1 cellular context compared by ENCODE assay signal in the genomic region with DNA sequence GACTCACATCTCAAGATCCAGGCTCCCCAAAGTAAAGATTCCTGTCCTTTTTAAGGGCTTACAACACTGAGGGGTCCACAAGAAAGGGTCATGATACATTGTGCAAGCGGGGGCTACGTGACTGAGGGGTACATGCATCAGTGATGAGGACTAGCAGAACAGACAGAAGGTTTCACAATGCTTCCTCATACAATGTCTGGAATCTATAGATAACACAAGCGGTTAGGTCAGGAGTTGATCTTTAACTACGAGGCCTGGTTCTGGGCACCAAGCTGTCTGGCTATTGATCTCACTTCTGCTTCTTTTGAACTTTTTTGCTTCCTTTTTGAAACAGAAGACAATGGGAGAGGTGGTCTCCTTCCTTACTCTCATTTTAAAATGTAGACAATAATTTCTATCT.
TF ChIP-seq lines count a peak whose summit lies in the region.

No MANE protein-coding gene starts in this region.

TF ChIP-seq in HepG2, 621 proteins besides CTCF, POLR2A, EP300 and RAD21 (continued from another document and continues in another):
- TF ChIP-seq SMAD9 (CRISPR knock-in tag; IDR thresholded peaks at IDR 0.05) (no peak), ZNF577 (CRISPR knock-in tag; IDR thresholded peaks at IDR 0.05; ENCODE audit: borderline replicate concordance, low read depth) (no peak), MED1 (CRISPR knock-in tag; IDR thresholded peaks at IDR 0.05) (peak; percentile 65), ZNF274 (CRISPR knock-in tag; IDR thresholded peaks at IDR 0.05) (no peak), SETDB1 (CRISPR knock-in tag; IDR thresholded peaks at IDR 0.05; ENCODE audit: borderline replicate concordance) (no peak), ZNF766 (CRISPR knock-in tag; IDR thresholded peaks at IDR 0.05; ENCODE audit: borderline replicate concordance) (no peak), EEA1 (CRISPR knock-in tag; IDR thresholded peaks at IDR 0.05; ENCODE audit: borderline replicate concordance) (no peak), ISX (CRISPR knock-in tag; conservative IDR thresholded peaks at IDR 0.05) (no peak), ZNF326 (CRISPR knock-in tag; IDR thresholded peaks at IDR 0.05; ENCODE audit: borderline replicate concordance) (no peak), RFX5 (IDR thresholded peaks at IDR 0.05; ENCODE audit: low read depth, low read length) (no peak), ZNF883 (CRISPR knock-in tag; IDR thresholded peaks at IDR 0.05; ENCODE audit: not compliant biosample characterization) (no peak), GTF2F1 (IDR thresholded peaks at IDR 0.05; ENCODE audit: low read length) (no peak), NFE2L2 (IDR thresholded peaks at IDR 0.05; ENCODE audit: low read length) (no peak), ZSCAN20 (CRISPR knock-in tag; IDR thresholded peaks at IDR 0.05; ENCODE audit: borderline replicate concordance) (no peak), NR1H2 (CRISPR knock-in tag; IDR thresholded peaks at IDR 0.05; ENCODE audit: borderline replicate concordance, low read depth) (no peak), FIP1L1 (IDR thresholded peaks at IDR 0.05; ENCODE audit: borderline replicate concordance, insufficient read depth, low read depth, low read length) (no peak), ATAD3A (CRISPR knock-in tag; IDR thresholded peaks at IDR 0.05) (no peak), SIN3A (IDR thresholded peaks at IDR 0.05; ENCODE audit: borderline replicate concordance, low read depth, low read length) (no peak), SMARCE1 (IDR thresholded peaks at IDR 0.05; ENCODE audit: borderline replicate concordance) (no peak), ZNF30 (CRISPR knock-in tag; IDR thresholded peaks at IDR 0.05) (no peak), HDAC1 (CRISPR knock-in tag; IDR thresholded peaks at IDR 0.05) (no peak), SAFB2 (CRISPR knock-in tag; IDR thresholded peaks at IDR 0.05; ENCODE audit: borderline replicate concordance, low read depth) (no peak), DNMT1 (CRISPR knock-in tag; IDR thresholded peaks at IDR 0.05) (no peak), CREM (IDR thresholded peaks at IDR 0.05) (0 out of 2 replicates have a peak, but pooled peaks have one; percentile 10), CREM (CRISPR knock-in tag; IDR thresholded peaks at IDR 0.05) (no peak), SOX13 (IDR thresholded peaks at IDR 0.05) (no peak), SOX13 (CRISPR knock-in tag; conservative IDR thresholded peaks at IDR 0.05 in 1 of 2, IDR thresholded peaks at IDR 0.05 in 1 of 2) (peak in 1 of 2 experiments; percentile 49; a peak in 1 of 4 replicates), ZNF124 (CRISPR knock-in tag; IDR thresholded peaks at IDR 0.05) (no peak), AKAP8 (CRISPR knock-in tag; IDR thresholded peaks at IDR 0.05) (no peak), ZNF180 (CRISPR knock-in tag; IDR thresholded peaks at IDR 0.05; ENCODE audit: borderline replicate concordance, low read depth) (no peak), ZNF564 (CRISPR knock-in tag; IDR thresholded peaks at IDR 0.05) (no peak), ZNF143 (CRISPR knock-in tag; IDR thresholded peaks at IDR 0.05) (no peak), SCMH1 (CRISPR knock-in tag; IDR thresholded peaks at IDR 0.05; ENCODE audit: borderline replicate concordance) (no peak), FOXO1 (CRISPR knock-in tag; IDR thresholded peaks at IDR 0.05) (no peak)
- TF ChIP-seq, protein P1, sequence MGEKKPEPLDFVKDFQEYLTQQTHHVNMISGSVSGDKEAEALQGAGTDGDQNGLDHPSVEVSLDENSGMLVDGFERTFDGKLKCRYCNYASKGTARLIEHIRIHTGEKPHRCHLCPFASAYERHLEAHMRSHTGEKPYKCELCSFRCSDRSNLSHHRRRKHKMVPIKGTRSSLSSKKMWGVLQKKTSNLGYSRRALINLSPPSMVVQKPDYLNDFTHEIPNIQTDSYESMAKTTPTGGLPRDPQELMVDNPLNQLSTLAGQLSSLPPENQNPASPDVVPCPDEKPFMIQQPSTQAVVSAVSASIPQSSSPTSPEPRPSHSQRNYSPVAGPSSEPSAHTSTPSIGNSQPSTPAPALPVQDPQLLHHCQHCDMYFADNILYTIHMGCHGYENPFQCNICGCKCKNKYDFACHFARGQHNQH (CRISPR knock-in tag; IDR thresholded peaks at IDR 0.05): no peak
- TF ChIP-seq, protein P2, sequence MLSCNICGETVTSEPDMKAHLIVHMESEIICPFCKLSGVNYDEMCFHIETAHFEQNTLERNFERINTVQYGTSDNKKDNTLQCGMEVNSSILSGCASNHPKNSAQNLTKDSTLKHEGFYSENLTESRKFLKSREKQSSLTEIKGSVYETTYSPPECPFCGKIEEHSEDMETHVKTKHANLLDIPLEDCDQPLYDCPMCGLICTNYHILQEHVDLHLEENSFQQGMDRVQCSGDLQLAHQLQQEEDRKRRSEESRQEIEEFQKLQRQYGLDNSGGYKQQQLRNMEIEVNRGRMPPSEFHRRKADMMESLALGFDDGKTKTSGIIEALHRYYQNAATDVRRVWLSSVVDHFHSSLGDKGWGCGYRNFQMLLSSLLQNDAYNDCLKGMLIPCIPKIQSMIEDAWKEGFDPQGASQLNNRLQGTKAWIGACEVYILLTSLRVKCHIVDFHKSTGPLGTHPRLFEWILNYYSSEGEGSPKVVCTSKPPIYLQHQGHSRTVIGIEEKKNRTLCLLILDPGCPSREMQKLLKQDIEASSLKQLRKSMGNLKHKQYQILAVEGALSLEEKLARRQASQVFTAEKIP (CRISPR knock-in tag; IDR thresholded peaks at IDR 0.05; ENCODE audit: borderline replicate concordance): no peak
- TF ChIP-seq, protein P3, sequence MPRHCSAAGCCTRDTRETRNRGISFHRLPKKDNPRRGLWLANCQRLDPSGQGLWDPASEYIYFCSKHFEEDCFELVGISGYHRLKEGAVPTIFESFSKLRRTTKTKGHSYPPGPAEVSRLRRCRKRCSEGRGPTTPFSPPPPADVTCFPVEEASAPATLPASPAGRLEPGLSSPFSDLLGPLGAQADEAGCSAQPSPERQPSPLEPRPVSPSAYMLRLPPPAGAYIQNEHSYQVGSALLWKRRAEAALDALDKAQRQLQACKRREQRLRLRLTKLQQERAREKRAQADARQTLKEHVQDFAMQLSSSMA (CRISPR knock-in tag; IDR thresholded peaks at IDR 0.05): no peak
- TF ChIP-seq, protein P4, sequence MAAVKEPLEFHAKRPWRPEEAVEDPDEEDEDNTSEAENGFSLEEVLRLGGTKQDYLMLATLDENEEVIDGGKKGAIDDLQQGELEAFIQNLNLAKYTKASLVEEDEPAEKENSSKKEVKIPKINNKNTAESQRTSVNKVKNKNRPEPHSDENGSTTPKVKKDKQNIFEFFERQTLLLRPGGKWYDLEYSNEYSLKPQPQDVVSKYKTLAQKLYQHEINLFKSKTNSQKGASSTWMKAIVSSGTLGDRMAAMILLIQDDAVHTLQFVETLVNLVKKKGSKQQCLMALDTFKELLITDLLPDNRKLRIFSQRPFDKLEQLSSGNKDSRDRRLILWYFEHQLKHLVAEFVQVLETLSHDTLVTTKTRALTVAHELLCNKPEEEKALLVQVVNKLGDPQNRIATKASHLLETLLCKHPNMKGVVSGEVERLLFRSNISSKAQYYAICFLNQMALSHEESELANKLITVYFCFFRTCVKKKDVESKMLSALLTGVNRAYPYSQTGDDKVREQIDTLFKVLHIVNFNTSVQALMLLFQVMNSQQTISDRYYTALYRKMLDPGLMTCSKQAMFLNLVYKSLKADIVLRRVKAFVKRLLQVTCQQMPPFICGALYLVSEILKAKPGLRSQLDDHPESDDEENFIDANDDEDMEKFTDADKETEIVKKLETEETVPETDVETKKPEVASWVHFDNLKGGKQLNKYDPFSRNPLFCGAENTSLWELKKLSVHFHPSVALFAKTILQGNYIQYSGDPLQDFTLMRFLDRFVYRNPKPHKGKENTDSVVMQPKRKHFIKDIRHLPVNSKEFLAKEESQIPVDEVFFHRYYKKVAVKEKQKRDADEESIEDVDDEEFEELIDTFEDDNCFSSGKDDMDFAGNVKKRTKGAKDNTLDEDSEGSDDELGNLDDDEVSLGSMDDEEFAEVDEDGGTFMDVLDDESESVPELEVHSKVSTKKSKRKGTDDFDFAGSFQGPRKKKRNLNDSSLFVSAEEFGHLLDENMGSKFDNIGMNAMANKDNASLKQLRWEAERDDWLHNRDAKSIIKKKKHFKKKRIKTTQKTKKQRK (IDR thresholded peaks at IDR 0.05; ENCODE audit: low read length): no peak
- TF ChIP-seq, protein P5, sequence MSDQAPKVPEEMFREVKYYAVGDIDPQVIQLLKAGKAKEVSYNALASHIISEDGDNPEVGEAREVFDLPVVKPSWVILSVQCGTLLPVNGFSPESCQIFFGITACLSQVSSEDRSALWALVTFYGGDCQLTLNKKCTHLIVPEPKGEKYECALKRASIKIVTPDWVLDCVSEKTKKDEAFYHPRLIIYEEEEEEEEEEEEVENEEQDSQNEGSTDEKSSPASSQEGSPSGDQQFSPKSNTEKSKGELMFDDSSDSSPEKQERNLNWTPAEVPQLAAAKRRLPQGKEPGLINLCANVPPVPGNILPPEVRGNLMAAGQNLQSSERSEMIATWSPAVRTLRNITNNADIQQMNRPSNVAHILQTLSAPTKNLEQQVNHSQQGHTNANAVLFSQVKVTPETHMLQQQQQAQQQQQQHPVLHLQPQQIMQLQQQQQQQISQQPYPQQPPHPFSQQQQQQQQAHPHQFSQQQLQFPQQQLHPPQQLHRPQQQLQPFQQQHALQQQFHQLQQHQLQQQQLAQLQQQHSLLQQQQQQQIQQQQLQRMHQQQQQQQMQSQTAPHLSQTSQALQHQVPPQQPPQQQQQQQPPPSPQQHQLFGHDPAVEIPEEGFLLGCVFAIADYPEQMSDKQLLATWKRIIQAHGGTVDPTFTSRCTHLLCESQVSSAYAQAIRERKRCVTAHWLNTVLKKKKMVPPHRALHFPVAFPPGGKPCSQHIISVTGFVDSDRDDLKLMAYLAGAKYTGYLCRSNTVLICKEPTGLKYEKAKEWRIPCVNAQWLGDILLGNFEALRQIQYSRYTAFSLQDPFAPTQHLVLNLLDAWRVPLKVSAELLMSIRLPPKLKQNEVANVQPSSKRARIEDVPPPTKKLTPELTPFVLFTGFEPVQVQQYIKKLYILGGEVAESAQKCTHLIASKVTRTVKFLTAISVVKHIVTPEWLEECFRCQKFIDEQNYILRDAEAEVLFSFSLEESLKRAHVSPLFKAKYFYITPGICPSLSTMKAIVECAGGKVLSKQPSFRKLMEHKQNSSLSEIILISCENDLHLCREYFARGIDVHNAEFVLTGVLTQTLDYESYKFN (CRISPR knock-in tag; conservative IDR thresholded peaks at IDR 0.05): peak; percentile 53; the same call in 1 of the 2 replicates
- TF ChIP-seq, protein P6, sequence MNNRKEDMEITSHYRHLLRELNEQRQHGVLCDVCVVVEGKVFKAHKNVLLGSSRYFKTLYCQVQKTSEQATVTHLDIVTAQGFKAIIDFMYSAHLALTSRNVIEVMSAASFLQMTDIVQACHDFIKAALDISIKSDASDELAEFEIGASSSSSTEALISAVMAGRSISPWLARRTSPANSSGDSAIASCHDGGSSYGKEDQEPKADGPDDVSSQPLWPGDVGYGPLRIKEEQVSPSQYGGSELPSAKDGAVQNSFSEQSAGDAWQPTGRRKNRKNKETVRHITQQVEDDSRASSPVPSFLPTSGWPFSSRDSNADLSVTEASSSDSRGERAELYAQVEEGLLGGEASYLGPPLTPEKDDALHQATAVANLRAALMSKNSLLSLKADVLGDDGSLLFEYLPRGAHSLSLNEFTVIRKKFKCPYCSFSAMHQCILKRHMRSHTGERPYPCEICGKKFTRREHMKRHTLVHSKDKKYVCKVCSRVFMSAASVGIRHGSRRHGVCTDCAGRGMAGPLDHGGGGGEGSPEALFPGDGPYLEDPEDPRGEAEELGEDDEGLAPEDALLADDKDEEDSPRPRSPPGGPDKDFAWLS (CRISPR knock-in tag; IDR thresholded peaks at IDR 0.05; ENCODE audit: borderline replicate concordance): no peak
- TF ChIP-seq, protein P7, sequence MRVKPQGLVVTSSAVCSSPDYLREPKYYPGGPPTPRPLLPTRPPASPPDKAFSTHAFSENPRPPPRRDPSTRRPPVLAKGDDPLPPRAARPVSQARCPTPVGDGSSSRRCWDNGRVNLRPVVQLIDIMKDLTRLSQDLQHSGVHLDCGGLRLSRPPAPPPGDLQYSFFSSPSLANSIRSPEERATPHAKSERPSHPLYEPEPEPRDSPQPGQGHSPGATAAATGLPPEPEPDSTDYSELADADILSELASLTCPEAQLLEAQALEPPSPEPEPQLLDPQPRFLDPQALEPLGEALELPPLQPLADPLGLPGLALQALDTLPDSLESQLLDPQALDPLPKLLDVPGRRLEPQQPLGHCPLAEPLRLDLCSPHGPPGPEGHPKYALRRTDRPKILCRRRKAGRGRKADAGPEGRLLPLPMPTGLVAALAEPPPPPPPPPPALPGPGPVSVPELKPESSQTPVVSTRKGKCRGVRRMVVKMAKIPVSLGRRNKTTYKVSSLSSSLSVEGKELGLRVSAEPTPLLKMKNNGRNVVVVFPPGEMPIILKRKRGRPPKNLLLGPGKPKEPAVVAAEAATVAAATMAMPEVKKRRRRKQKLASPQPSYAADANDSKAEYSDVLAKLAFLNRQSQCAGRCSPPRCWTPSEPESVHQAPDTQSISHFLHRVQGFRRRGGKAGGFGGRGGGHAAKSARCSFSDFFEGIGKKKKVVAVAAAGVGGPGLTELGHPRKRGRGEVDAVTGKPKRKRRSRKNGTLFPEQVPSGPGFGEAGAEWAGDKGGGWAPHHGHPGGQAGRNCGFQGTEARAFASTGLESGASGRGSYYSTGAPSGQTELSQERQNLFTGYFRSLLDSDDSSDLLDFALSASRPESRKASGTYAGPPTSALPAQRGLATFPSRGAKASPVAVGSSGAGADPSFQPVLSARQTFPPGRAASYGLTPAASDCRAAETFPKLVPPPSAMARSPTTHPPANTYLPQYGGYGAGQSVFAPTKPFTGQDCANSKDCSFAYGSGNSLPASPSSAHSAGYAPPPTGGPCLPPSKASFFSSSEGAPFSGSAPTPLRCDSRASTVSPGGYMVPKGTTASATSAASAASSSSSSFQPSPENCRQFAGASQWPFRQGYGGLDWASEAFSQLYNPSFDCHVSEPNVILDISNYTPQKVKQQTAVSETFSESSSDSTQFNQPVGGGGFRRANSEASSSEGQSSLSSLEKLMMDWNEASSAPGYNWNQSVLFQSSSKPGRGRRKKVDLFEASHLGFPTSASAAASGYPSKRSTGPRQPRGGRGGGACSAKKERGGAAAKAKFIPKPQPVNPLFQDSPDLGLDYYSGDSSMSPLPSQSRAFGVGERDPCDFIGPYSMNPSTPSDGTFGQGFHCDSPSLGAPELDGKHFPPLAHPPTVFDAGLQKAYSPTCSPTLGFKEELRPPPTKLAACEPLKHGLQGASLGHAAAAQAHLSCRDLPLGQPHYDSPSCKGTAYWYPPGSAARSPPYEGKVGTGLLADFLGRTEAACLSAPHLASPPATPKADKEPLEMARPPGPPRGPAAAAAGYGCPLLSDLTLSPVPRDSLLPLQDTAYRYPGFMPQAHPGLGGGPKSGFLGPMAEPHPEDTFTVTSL (CRISPR knock-in tag; IDR thresholded peaks at IDR 0.05; ENCODE audit: borderline replicate concordance): 0 out of 2 replicates have a peak, but pooled peaks have one; percentile 26
- TF ChIP-seq, protein P8, sequence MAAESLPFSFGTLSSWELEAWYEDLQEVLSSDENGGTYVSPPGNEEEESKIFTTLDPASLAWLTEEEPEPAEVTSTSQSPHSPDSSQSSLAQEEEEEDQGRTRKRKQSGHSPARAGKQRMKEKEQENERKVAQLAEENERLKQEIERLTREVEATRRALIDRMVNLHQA (CRISPR knock-in tag; IDR thresholded peaks at IDR 0.05): no peak
